Comparison of ENCODE assay signal across 16 cellular contexts in genomic region chr6:82410151-82410621, GRCh38. TPM values are rescaled to one million over a fixed set of nuclear protein-coding genes. Genes with fewer than 3 reads are reported as not detected.
DNase-seq lines count a peak whose midpoint lies in the region; ATAC-seq, FAIRE-seq and TF ChIP-seq lines count a peak whose summit lies in the region.
"Had no signal": no experiment of that assay in that cellular context is flagged by ENCODE, and none has a peak within 500 bp of the region (broad histone marks: within the 10 kb centered on the region; RNA-seq: fewer than 3 reads in every experiment).

No MANE protein-coding gene starts in this region.

- H4K91ac ChIP-seq in trophoblast cell (ENCODE audit: low read depth, low read length) = no peak overlapping the region

- no peak overlapping the region for H2BK5ac ChIP-seq in trophoblast cell (ENCODE audit: low read depth, low read length, poor library complexity)

- no peak overlapping the region for H3K14ac ChIP-seq in trophoblast cell (ENCODE audit: low read length)

- no peaks in the 10 kb centered on the region for H3K79me1 ChIP-seq in trophoblast cell (ENCODE audit: low read length)

- no peaks in the 10 kb centered on the region for H3K79me2 ChIP-seq in trophoblast cell (ENCODE audit: control insufficient read depth, insufficient read depth, low read length, poor library complexity)
- H3K79me2 ChIP-seq: parathyroid adenoma had no signal

- H3K27ac ChIP-seq in epithelial cell of prostate (peak overlapping the region; percentile 99), trophoblast cell (ENCODE audit: low read depth, low read length) (no peak overlapping the region)
- H3K27ac ChIP-seq: parathyroid adenoma, spleen had no signal

- no peaks in the 10 kb centered on the region for H3K9me3 ChIP-seq in trophoblast cell (ENCODE audit: insufficient read depth, low read depth, low read length)
- H3K9me3 ChIP-seq: spleen had no signal

- no peak for ATAC-seq in HG02884 (IDR thresholded peaks at IDR 0.05; ENCODE audit: unreplicated experiment)
- no peak for ATAC-seq in GM18907 (IDR thresholded peaks at IDR 0.05; ENCODE audit: unreplicated experiment)

- H3K4me2 ChIP-seq in trophoblast cell (ENCODE audit: low read length) = no peak overlapping the region

- H3K18ac ChIP-seq in trophoblast cell (ENCODE audit: low read length) = no peak overlapping the region

- H3K27me3 ChIP-seq in trophoblast cell (ENCODE audit: insufficient read depth, low read length) = no peaks in the 10 kb centered on the region
- H3K27me3 ChIP-seq in H7 (ENCODE audit: control insufficient read depth, insufficient read depth, low read length) = no peaks in the 10 kb centered on the region
- H3K27me3 ChIP-seq: spleen had no signal

- DNase-seq in H54 (ENCODE audit: insufficient read length, low spot score) (no peak), RPMI7951 (ENCODE audit: low read depth) (peak; percentile 90), epithelial cell of prostate (ENCODE audit: low read depth, low spot score) (no peak), trophoblast cell (peak; percentile 31 to 52), anterior cingulate cortex (lab: John Stamatoyannopoulos, UW) (no peak), H7 (no peak)
- DNase-seq: activated CD4-positive, CD25-positive, alpha-beta regulatory T cell treated with anti-CD3 and anti-CD28 coated beads, Interleukin-2, amount 50 U/mL, for 72 hours; activated naive CD4-positive, alpha-beta T cell; effector memory CD4-positive, alpha-beta T cell; NCI-H1417; spleen had no signal

- peak; percentile 66 for FAIRE-seq in H54 (lab: Jason Lieb, UNC)
- FAIRE-seq: urothelium cell line had no signal

- WGBS in trophoblast cell (ENCODE audit: extremely low coverage, insufficient coverage, insufficient read length) = no CpG with 5 or more reads among the region's 3 CpGs

- peaks cover 0 to 2% of the 10 kb centered on the region in 2 experiments for H3K4me1 ChIP-seq in trophoblast cell (ENCODE audit: control insufficient read depth in 1 of 2, insufficient read depth in 2 of 2, low read length in 2 of 2)
- H3K4me1 ChIP-seq: parathyroid adenoma had no signal

- H4K12ac ChIP-seq in trophoblast cell (ENCODE audit: low read depth, low read length) = no peak overlapping the region

- H3K23ac ChIP-seq in trophoblast cell (ENCODE audit: low read length) = no peak overlapping the region

- TF ChIP-seq POLR2A in H54 (IDR thresholded peaks at IDR 0.05; ENCODE audit: low read depth, low read length) = no peak

- H3K36me3 ChIP-seq in trophoblast cell (ENCODE audit: control insufficient read depth in 1 of 2, insufficient read depth in 2 of 2, low read length in 2 of 2) = no peaks in the 10 kb centered on the region
- no peaks in the 10 kb centered on the region for H3K36me3 ChIP-seq in H7 (replicated peaks; ENCODE audit: control insufficient read depth, insufficient read depth, low read length)
- H3K36me3 ChIP-seq: spleen had no signal

- no peak overlapping the region for H4K8ac ChIP-seq in trophoblast cell (ENCODE audit: low read depth, low read length)

- H3K4me3 ChIP-seq in trophoblast cell (ENCODE audit: low read depth, low read length) = no peak overlapping the region
- no peak overlapping the region for H3K4me3 ChIP-seq in H7 (ENCODE audit: insufficient read depth, low read depth, low read length)
- H3K4me3 ChIP-seq: spleen had no signal

- no peak overlapping the region for H2AFZ ChIP-seq in trophoblast cell (ENCODE audit: insufficient read depth, low read length, poor library complexity)
- H2AFZ ChIP-seq: parathyroid adenoma had no signal

- no peak overlapping the region for H3K4ac ChIP-seq in trophoblast cell (ENCODE audit: low read depth, low read length)

- H3K9ac ChIP-seq in trophoblast cell (ENCODE audit: low read length) = no peak overlapping the region
- H3K9ac ChIP-seq: parathyroid adenoma had no signal

- H2BK120ac ChIP-seq in trophoblast cell (ENCODE audit: insufficient read depth, low read length, poor library complexity) = no peak overlapping the region

- H2BK12ac ChIP-seq in trophoblast cell (ENCODE audit: low read length) = no peak overlapping the region

- no peak overlapping the region for H2AK5ac ChIP-seq in trophoblast cell (ENCODE audit: low read length)

RNA-seq across cellular contexts. Expression of gene TPBG, which starts 46.6 kb away (rescaled TPM):
- 65.2 and 68.2 TPM in 2 replicates for total RNA-seq in RPMI7951 (2014; rRNA removed; shearing (Covaris generic))
- polyA plus RNA-seq in trophoblast cell (2013) = 36.8 and 40.2 TPM in 2 replicates
- total RNA-seq in H7 (2014; rRNA removed; shearing (Covaris generic)) = 45.5 and 48.9 TPM in 2 replicates
- total RNA-seq: T-helper 1 cell treated with Interleukin-12 subunit alpha and Interleukin-12 subunit beta and Interleukin-4 antibody, amounts not matched to agents 30 ng/mL and 1 ng/mL, for 36 hours had no signal

Comparison
In these comparisons a context has a peak if more than half of its experiments do, and no peak if none do; other contexts are left out.
1. DNase-seq: peak in RPMI7951 (single experiment) and trophoblast cell (2 of 2); none in H54 (single experiment), epithelial cell of prostate (single experiment), anterior cingulate cortex (0 of 58) and H7 (single experiment).